ENCODE assay signal across 1 cellular context in genomic region chr4:62119195-62119594, GRCh38.
A peak's percentile ranks its signal among the peaks of the same experiment; 100 is the strongest.
TF ChIP-seq lines count a peak whose summit lies in the region.

No MANE protein-coding gene starts in this region.

TF ChIP-seq in SK-N-SH, 30 proteins besides CTCF, POLR2A, EP300 and RAD21 (continued from another document):
- TF ChIP-seq REST (IDR thresholded peaks at IDR 0.05; ENCODE audit: low read depth, low read length) (no peak), SIN3A (IDR thresholded peaks at IDR 0.05; ENCODE audit: borderline replicate concordance, low read depth, low read length) (no peak), TCF12 (IDR thresholded peaks at IDR 0.05) (peak; percentile 99), CHD2 (IDR thresholded peaks at IDR 0.05; ENCODE audit: low read length, partially characterized antibody) (peak; percentile 73), FOXM1 (IDR thresholded peaks at IDR 0.05; ENCODE audit: low read depth) (peak; percentile 94), USF1 (IDR thresholded peaks at IDR 0.05; ENCODE audit: borderline replicate concordance, low read depth) (no peak), MXI1 (IDR thresholded peaks at IDR 0.05; ENCODE audit: low read depth, low read length) (no peak), NFIC (IDR thresholded peaks at IDR 0.05; ENCODE audit: borderline replicate concordance) (peak; percentile 60; the same call in 1 of the 2 replicates), ELF1 (IDR thresholded peaks at IDR 0.05) (no peak), YY1 (IDR thresholded peaks at IDR 0.05; ENCODE audit: low read depth) (no peak), RFX5 (IDR thresholded peaks at IDR 0.05; ENCODE audit: low read length) (no peak), FOXJ3 (CRISPR knock-in tag; IDR thresholded peaks at IDR 0.05) (no peak), ZBTB33 (IDR thresholded peaks at IDR 0.05; ENCODE audit: borderline replicate concordance, low read depth) (0 out of 2 replicates have a peak, but pooled peaks have one; percentile 27)
